ENCODE assay signal across 8 cellular contexts in genomic region chr2:9556121-9556869, GRCh38. TPM values are rescaled to one million over a fixed set of nuclear protein-coding genes. Genes with fewer than 3 reads are reported as not detected.
DNase-seq lines count a peak whose midpoint lies in the region; ATAC-seq and TF ChIP-seq lines count a peak whose summit lies in the region.

No MANE protein-coding gene starts in this region.

- peak; percentile 69 for DNase-seq in activated CD8-positive, alpha-beta memory T cell treated with anti-CD3 and anti-CD28 coated beads, Interleukin-2, amount 10 ng/mL, durations not matched to agents 7 days and 5 days
- no peak for DNase-seq in activated CD8-positive, alpha-beta memory T cell treated with anti-CD3 and anti-CD28 coated beads for 24 hours
- DNase-seq in PC-3 (peak; percentile 46), vagina (ENCODE audit: extremely low spot score in 2 of 2) (no peak), GM20000 (ENCODE audit: low spot score) (no peak)

- peaks cover 45% of the 10 kb centered on the region for H3K4me1 ChIP-seq in PC-3 (ENCODE audit: insufficient read depth, low read length)
- H3K4me1 ChIP-seq in mesodermal cell (ENCODE audit: control insufficient read depth, insufficient read depth, low read length, poor library complexity, severe bottlenecking) = peaks cover 9% of the 10 kb centered on the region
- H3K4me1 ChIP-seq in vagina = peaks cover 53% of the 10 kb centered on the region

- 0 to 1% methylated on average over 15 to 19 of the region's 35 CpGs for WGBS in mesodermal cell (ENCODE audit: insufficient coverage in 2 of 2), 2 experiments

- no peaks in the 10 kb centered on the region for H3F3A ChIP-seq in PC-3 (ENCODE audit: low read length, unreplicated experiment)

- TF ChIP-seq CTCF in PC-3 (conservative IDR thresholded peaks at IDR 0.05; ENCODE audit: low read depth, low read length) = no peak
- TF ChIP-seq CTCF in vagina (IDR thresholded peaks at IDR 0.05) = no peak
- no peak for TF ChIP-seq CTCF in GM20000 (IDR thresholded peaks at IDR 0.05; ENCODE audit: extremely low read depth, missing control alignments)

- H3K9ac ChIP-seq in PC-3 (ENCODE audit: low read length) = peak overlapping the region; percentile 95

- H3K27me3 ChIP-seq in PC-3 (ENCODE audit: low read length) = no peaks in the 10 kb centered on the region
- no peaks in the 10 kb centered on the region for H3K27me3 ChIP-seq in vagina

- POLR2A ChIA-PET in PC-3 (lab: Charles Lee; ENCODE audit: unreplicated experiment) = interaction anchor here (0.5 to 2.6 kb wide), 6 partner anchors 9 to 1256 kb away, joined by 3 to 13 read pairs (median 6); partner anchors contain the start of gene YWHAQ

- peaks cover 73% of the 10 kb centered on the region for H3K79me2 ChIP-seq in PC-3 (ENCODE audit: low read length)

- peak overlapping the region; percentile 97 for H3K4me3 Mint-ChIP-seq in activated CD8-positive, alpha-beta memory T cell treated with anti-CD3 and anti-CD28 coated beads, Interleukin-2, amount 10 ng/mL, durations not matched to agents 7 days and 5 days

- intact Hi-C loops in PC-3 (cut with micrococcal nuclease) = loop anchor here (2.0 to 5.0 kb wide), 4 partner anchors 51 to 227 kb away; no protein-coding TSS in a partner anchor
- intact Hi-C loops in vagina (cut with DNase I) = no loop called here

- H4K20me1 ChIP-seq in PC-3 (ENCODE audit: low read length) = peaks cover 20% of the 10 kb centered on the region

- H3K36me3 ChIP-seq in PC-3 (ENCODE audit: low read depth, low read length) (no peaks in the 10 kb centered on the region), mesodermal cell (ENCODE audit: control insufficient read depth, insufficient read depth, low read length) (peaks cover 9% of the 10 kb centered on the region), vagina (no peaks in the 10 kb centered on the region)

- CTCF ChIA-PET in activated CD8-positive, alpha-beta memory T cell treated with anti-CD3 and anti-CD28 coated beads, Interleukin-2, amount 10 ng/mL, durations not matched to agents 7 days and 5 days (lab: Charles Lee) = interaction anchor here (0.6 to 3.2 kb wide), 22 partner anchors 9 to 287 kb away, joined by 3 to 14 read pairs (median 4); partner anchors contain the start of genes IAH1 and TAF1B
- CTCF ChIA-PET in PC-3 (lab: Charles Lee) = interaction anchor here (0.6 to 1.3 kb wide), 5 partner anchors 147 to 332 kb away, joined by 3 to 5 read pairs (median 3); no protein-coding TSS in a partner anchor

- no peaks in the 10 kb centered on the region for H3K9me2 ChIP-seq in PC-3 (replicated peaks; ENCODE audit: low read length)

- no peak for TF ChIP-seq POLR2A in vagina (IDR thresholded peaks at IDR 0.05)

- no peaks in the 10 kb centered on the region for H3K27me3 Mint-ChIP-seq in activated CD8-positive, alpha-beta memory T cell treated with anti-CD3 and anti-CD28 coated beads, Interleukin-2, amount 10 ng/mL, durations not matched to agents 7 days and 5 days

- H3K9me3 ChIP-seq in PC-3 (ENCODE audit: low read length) (no peaks in the 10 kb centered on the region), mesodermal cell (ENCODE audit: control insufficient read depth, low read length) (no peaks in the 10 kb centered on the region), vagina (no peaks in the 10 kb centered on the region)

- peak overlapping the region; percentile 92 for H3K27ac ChIP-seq in PC-3 (ENCODE audit: low read length)
- H3K27ac ChIP-seq in cingulate gyrus (ENCODE audit: low read depth, low read length) = peak overlapping the region; percentile 97
- peak overlapping the region; percentile 98 for H3K27ac ChIP-seq in mesodermal cell (ENCODE audit: low read depth, low read length, severe bottlenecking)
- peak overlapping the region; percentile 99 for H3K27ac ChIP-seq in vagina

- peak overlapping the region; percentile 67; the same call in 1 of the 2 replicates for H2AFZ ChIP-seq in PC-3 (ENCODE audit: low read length)

- H3K4me1 Mint-ChIP-seq in activated CD8-positive, alpha-beta memory T cell treated with anti-CD3 and anti-CD28 coated beads, Interleukin-2, amount 10 ng/mL, durations not matched to agents 7 days and 5 days = peaks cover 63% of the 10 kb centered on the region

- peak overlapping the region; percentile 88 for H3K4me2 ChIP-seq in PC-3 (ENCODE audit: low read length)

- ATAC-seq in activated CD8-positive, alpha-beta memory T cell treated with anti-CD3 and anti-CD28 coated beads, Interleukin-2, amount 10 ng/mL, durations not matched to agents 7 days and 5 days = no peak
- ATAC-seq in HG02973 (IDR thresholded peaks at IDR 0.05; ENCODE audit: unreplicated experiment) = peak; percentile 14
- peak; percentile 42 for ATAC-seq in PC-3

- TSS peak; percentile 76 for BruUV-seq in PC-3 (replicated peaks; lab: Mats Ljungman, UMichigan)

- peaks cover 15% of the 10 kb centered on the region for H3K36me3 Mint-ChIP-seq in activated CD8-positive, alpha-beta memory T cell treated with anti-CD3 and anti-CD28 coated beads, Interleukin-2, amount 10 ng/mL, durations not matched to agents 7 days and 5 days

- peak overlapping the region; percentile 96 for H3K4me3 ChIP-seq in PC-3 (ENCODE audit: low read length)
- peak overlapping the region; percentile 95 for H3K4me3 ChIP-seq in mesodermal cell (ENCODE audit: extremely low read depth, insufficient read depth, low read length, poor library complexity, severe bottlenecking)
- H3K4me3 ChIP-seq in vagina = peak overlapping the region; percentile 77 to 88

- peak overlapping the region; percentile 97 for H3K27ac Mint-ChIP-seq in activated CD8-positive, alpha-beta memory T cell treated with anti-CD3 and anti-CD28 coated beads, Interleukin-2, amount 10 ng/mL, durations not matched to agents 7 days and 5 days

- no peaks in the 10 kb centered on the region for H3K9me3 Mint-ChIP-seq in activated CD8-positive, alpha-beta memory T cell treated with anti-CD3 and anti-CD28 coated beads, Interleukin-2, amount 10 ng/mL, durations not matched to agents 7 days and 5 days (ENCODE audit: low read depth)

RNA-seq across cellular contexts. Expression of gene ADAM17, which starts 0.7 kb away (rescaled TPM):
- 10 to 100 TPM; 20.0 to 25.5 TPM for total RNA-seq in activated CD8-positive, alpha-beta memory T cell treated with anti-CD3 and anti-CD28 coated beads, Interleukin-2, amount 10 ng/mL, durations not matched to agents 7 days and 5 days
- total RNA-seq in PC-3 (2014; rRNA removed) (23.0 and 34.3 TPM in 2 replicates), vagina (33.4 TPM)
- polyA plus RNA-seq in mesodermal cell (2013, experiment 1 of 2) = 43.8 TPM
- 48.0 TPM for polyA plus RNA-seq in mesodermal cell (2013, experiment 2 of 2)

Comparison
In these comparisons a context has a peak if more than half of its experiments do, and no peak if none do; other contexts are left out.
1. DNase-seq: peak in activated CD8-positive, alpha-beta memory T cell treated with anti-CD3 and anti-CD28 coated beads, Interleukin-2, amount 10 ng/mL, durations not matched to agents 7 days and 5 days (single experiment) and PC-3 (single experiment); none in activated CD8-positive, alpha-beta memory T cell treated with anti-CD3 and anti-CD28 coated beads for 24 hours (single experiment), vagina (0 of 2) and GM20000 (single experiment).
2. Peak in every context shown above with its lines, with median percentiles within 50 percentile points of each other: H3K27ac ChIP-seq and H3K4me3 ChIP-seq.